In the genomic region with DNA sequence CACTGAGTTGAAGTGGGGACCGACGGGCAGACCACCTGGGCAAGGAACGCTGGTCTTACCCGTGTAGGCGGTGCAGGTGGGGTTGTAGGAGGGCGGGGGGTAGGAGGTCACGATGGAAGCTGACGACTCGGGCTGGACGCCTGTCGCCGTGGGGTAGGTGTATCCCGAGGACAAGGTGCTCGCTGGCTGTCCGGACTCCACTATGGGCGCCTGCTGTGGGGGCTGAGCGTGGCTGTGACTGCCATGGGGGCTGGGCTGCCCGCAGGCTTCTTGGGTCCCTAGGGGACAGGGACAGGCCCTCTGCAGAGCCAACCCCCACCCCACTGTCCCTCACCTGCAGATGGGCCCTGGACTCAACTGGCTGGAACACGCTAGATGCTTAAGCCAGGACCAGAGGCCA, we compare ENCODE assay signal across 24 cellular contexts. TPM values are rescaled to one million over a fixed set of nuclear protein-coding genes. Genes with fewer than 3 reads are reported as not detected.
A peak's percentile ranks its signal among the peaks of the same experiment; 100 is the strongest.
DNase-seq lines count a peak whose midpoint lies in the region; ATAC-seq, FAIRE-seq and TF ChIP-seq lines count a peak whose summit lies in the region.
"Had no signal": no experiment of that assay in that cellular context is flagged by ENCODE, and none has a peak within 500 bp of the region (broad histone marks: within the 10 kb centered on the region; RNA-seq: fewer than 3 reads in every experiment).

No MANE protein-coding gene starts in this region.

- FAIRE-seq in H1 (lab: Jason Lieb, UNC): no peak
- FAIRE-seq: A549, D721Med, GM19239 had no signal

- H3K79me1 ChIP-seq in H1 (ENCODE audit: low read depth, low read length): no peaks in the 10 kb centered on the region

- TF ChIP-seq EP300 in SK-N-SH (IDR thresholded peaks at IDR 0.05; ENCODE audit: borderline replicate concordance in 1 of 2, low read depth in 1 of 2, low read length in 1 of 2) (no peak), H1 (IDR thresholded peaks at IDR 0.05; ENCODE audit: borderline replicate concordance in 1 of 2, low read depth in 2 of 2, low read length in 2 of 2) (no peak)

- TF ChIP-seq RAD21 in SK-N-SH (IDR thresholded peaks at IDR 0.05; ENCODE audit: low read length) (no peak), H1 (IDR thresholded peaks at IDR 0.05 in 1 of 2, conservative IDR thresholded peaks at IDR 0.05 in 1 of 2; ENCODE audit: low read depth in 2 of 2, low read length in 2 of 2) (no peak)

- POLR2A ChIA-PET in SK-N-SH (lab: Yijun Ruan, JAX) (no interaction called here), H1 (lab: Charles Lee; ENCODE audit: partially characterized antibody) (interaction anchor here (0.5 to 1.6 kb wide), 6 partner anchors 9 to 480 kb away, joined by 3 to 5 read pairs (median 4); partner anchors contain the start of gene EEF2)

- H3K79me2 ChIP-seq in SK-N-SH (ENCODE audit: insufficient read depth) (no peaks in the 10 kb centered on the region), H1 (ENCODE audit: control insufficient read depth in 1 of 2, insufficient read depth in 2 of 2, low read length in 2 of 2) (no peaks in the 10 kb centered on the region), osteoblast (ENCODE audit: insufficient read depth, low read length) (no peaks in the 10 kb centered on the region)

- H3K4me3 ChIP-seq in SK-N-SH (ENCODE audit: low read depth in 2 of 2, low read length in 1 of 2) (no peak overlapping the region), H1 (ENCODE audit: extremely low read depth in 1 of 4, insufficient read depth in 2 of 4, low read depth in 3 of 4, low read length in 4 of 4) (no peak overlapping the region), osteoblast (ENCODE audit: insufficient read depth, low read length) (no peak overlapping the region)
- H3K4me3 ChIP-seq in BLaER1 treated with 17β-estradiol and CSF1 and Interleukin-3, amounts not matched to agents 10 nM and 100 nM: no peak overlapping the region
- H3K4me3 ChIP-seq: A549 had no signal

- H3K36me3 ChIP-seq in SK-N-SH (replicated peaks in 1 of 2; ENCODE audit: control insufficient read depth in 1 of 2, insufficient read depth in 2 of 2, low read length in 1 of 2) (no peaks in the 10 kb centered on the region), H1 (ENCODE audit: control insufficient read depth in 2 of 4, insufficient read depth in 4 of 4, low read length in 3 of 4) (no peaks in the 10 kb centered on the region), osteoblast (ENCODE audit: insufficient read depth, low read length) (no peaks in the 10 kb centered on the region)
- no peaks in the 10 kb centered on the region for H3K36me3 ChIP-seq in BLaER1 treated with 17β-estradiol and CSF1 and Interleukin-3, amounts not matched to agents 10 nM and 100 nM

- peaks cover 9% of the 10 kb centered on the region for H3K27me3 ChIP-seq in SK-N-SH (ENCODE audit: insufficient read depth)
- peaks cover 0 to 14% (median 0%) of the 10 kb centered on the region in 11 experiments; a peak in 4 of 22 replicates for H3K27me3 ChIP-seq in BLaER1 treated with 17β-estradiol and CSF1 and Interleukin-3, amounts not matched to agents 10 nM and 100 nM
- H3K27me3 ChIP-seq in H1 (replicated peaks in 1 of 4; ENCODE audit: control insufficient read depth in 3 of 4, extremely low read depth in 1 of 4, insufficient read depth in 3 of 4, low read length in 3 of 4): no peaks in the 10 kb centered on the region; a peak in 1 of 7 replicates
- peaks cover 15% of the 10 kb centered on the region for H3K27me3 ChIP-seq in osteoblast (ENCODE audit: insufficient read depth, low read length)

- H3K4me2 ChIP-seq in SK-N-SH (no peak overlapping the region), H1 (ENCODE audit: insufficient read depth in 1 of 2, low read depth in 2 of 2, low read length in 2 of 2) (no peak overlapping the region), osteoblast (ENCODE audit: insufficient read depth, low read length) (no peak overlapping the region)
- H3K4me2 ChIP-seq in BLaER1 treated with 17β-estradiol and CSF1 and Interleukin-3, amounts not matched to agents 10 nM and 100 nM: peak overlapping the region in 10 of 11 experiments; percentile 19 to 82 (median 62); a peak in 17 of 22 replicates
- H3K4me2 ChIP-seq: A549 had no signal

- H3K56ac ChIP-seq in H1 (replicated peaks; ENCODE audit: insufficient read length, low read depth, low read length): no peak overlapping the region

- H2BK15ac ChIP-seq in H1 (ENCODE audit: low read length): no peak overlapping the region

- H2BK12ac ChIP-seq in H1 (ENCODE audit: low read depth, low read length): no peak overlapping the region

- H3K9me2 ChIP-seq in SK-N-SH: no peaks in the 10 kb centered on the region

- H2BK5ac ChIP-seq in H1 (ENCODE audit: low read depth, low read length): no peak overlapping the region

- no peaks in the 10 kb centered on the region for H3F3A ChIP-seq in SK-N-SH (replicated peaks; ENCODE audit: insufficient read depth)

- H4K20me1 ChIP-seq in SK-N-SH (ENCODE audit: insufficient read depth) (no peaks in the 10 kb centered on the region), H1 (replicated peaks in 1 of 2; ENCODE audit: control insufficient read depth in 1 of 2, insufficient read depth in 2 of 2, low read length in 2 of 2) (peaks cover 0 to 3% of the 10 kb centered on the region in 2 experiments), osteoblast (ENCODE audit: insufficient read depth, low read length) (no peaks in the 10 kb centered on the region)
- no peaks in the 10 kb centered on the region for H4K20me1 ChIP-seq in BLaER1 treated with 17β-estradiol and CSF1 and Interleukin-3, amounts not matched to agents 10 nM and 100 nM

- H2BK120ac ChIP-seq in H1 (replicated peaks; ENCODE audit: low read depth, low read length): no peak overlapping the region

- H3K9me3 ChIP-seq in SK-N-SH (no peaks in the 10 kb centered on the region), H1 (ENCODE audit: insufficient read depth in 2 of 2, low read depth in 1 of 2, low read length in 1 of 2) (no peaks in the 10 kb centered on the region), osteoblast (ENCODE audit: low read depth, low read length) (no peaks in the 10 kb centered on the region)
- H3K9me3 ChIP-seq in BLaER1 treated with 17β-estradiol and CSF1 and Interleukin-3, amounts not matched to agents 10 nM and 100 nM (replicated peaks in 1 of 11): peaks cover 0 to 2% (median 0%) of the 10 kb centered on the region in 11 experiments; a peak in 4 of 22 replicates
- H3K9me3 ChIP-seq: A549 had no signal

- H2BK20ac ChIP-seq in H1 (ENCODE audit: low read length): no peak overlapping the region

- H3K18ac ChIP-seq in H1 (ENCODE audit: extremely low read depth, low read length): no peak overlapping the region

- TF ChIP-seq CTCF in SK-N-SH (IDR thresholded peaks at IDR 0.05) (no peak), H1 (IDR thresholded peaks at IDR 0.05; ENCODE audit: control extremely low read depth in 1 of 3, insufficient read depth in 1 of 3, low read depth in 1 of 3, low read length in 3 of 3) (no peak), osteoblast (IDR thresholded peaks at IDR 0.05; ENCODE audit: extremely low read depth, low read depth, low read length) (no peak)

- H4K5ac ChIP-seq in H1 (ENCODE audit: insufficient read length, low read depth, low read length): no peak overlapping the region

- no peak for TF ChIP-seq POLR2A in H1 (IDR thresholded peaks at IDR 0.05; ENCODE audit: control extremely low read depth in 1 of 2, low read depth in 2 of 2, low read length in 2 of 2)

- peak; percentile 23 for DNase-seq in SK-N-SH
- no peak for DNase-seq in H1 (ENCODE audit: low read depth in 1 of 2, low spot score in 2 of 2)
- DNase-seq in osteoblast (ENCODE audit: insufficient read length, low spot score, missing footprints): peak; percentile 3
- no peak for DNase-seq in NCI-H2029 (lab: John Stamatoyannopoulos, UW)
- no peak for DNase-seq in GF-D8 (lab: John Stamatoyannopoulos, UW)
- DNase-seq: AML-193; C1 segment of cervical spinal cord; CD4-positive, CD25-positive, alpha-beta regulatory T cell; CD8-positive, alpha-beta memory T cell; COR-L47; DMS79; GDM1; HCEC 1CT; KBM-7 had no signal

- no peak for ATAC-seq in SK-N-SH treated with all-trans-retinoic acid at 6 μM for 48 hours
- ATAC-seq: A549 had no signal

- no peak overlapping the region for H2AK5ac ChIP-seq in H1 (ENCODE audit: low read depth, low read length)

- CTCF ChIA-PET in SK-N-SH (lab: Yijun Ruan, JAX): interaction anchor here (3.6 kb wide), 1 partner anchor 10 kb away, joined by 22 read pairs; no protein-coding TSS in a partner anchor
- CTCF ChIA-PET in H1 (lab: Charles Lee; ENCODE audit: partially characterized antibody): interaction anchor here (0.6 to 2.8 kb wide), 7 partner anchors 10 to 123 kb away, joined by 3 to 14 read pairs (median 3); no protein-coding TSS in a partner anchor

- no peak overlapping the region for H3K27ac ChIP-seq in SK-N-SH (ENCODE audit: low read depth in 2 of 2, low read length in 1 of 2)
- H3K27ac ChIP-seq in BLaER1 treated with 17β-estradiol and CSF1 and Interleukin-3, amounts not matched to agents 10 nM and 100 nM: no peak overlapping the region
- no peak overlapping the region for H3K27ac ChIP-seq in H1 (ENCODE audit: low read depth, low read length)
- H3K27ac ChIP-seq in osteoblast (ENCODE audit: low read depth, low read length): no peak overlapping the region
- H3K27ac ChIP-seq: 22Rv1, A549, HL-60 had no signal

- H3K23ac ChIP-seq in H1 (ENCODE audit: insufficient read length): no peak overlapping the region

- H3K4me1 ChIP-seq in SK-N-SH (ENCODE audit: control insufficient read depth in 1 of 2, insufficient read depth in 2 of 2, low read depth in 1 of 2, low read length in 1 of 2) (no peaks in the 10 kb centered on the region; a peak in 1 of 4 replicates), H1 (replicated peaks in 1 of 4; ENCODE audit: control insufficient read depth in 3 of 4, insufficient read depth in 4 of 4, low read length in 3 of 4) (no peaks in the 10 kb centered on the region), osteoblast (ENCODE audit: insufficient read depth, low read length) (no peaks in the 10 kb centered on the region)
- H3K4me1 ChIP-seq in BLaER1 treated with 17β-estradiol and CSF1 and Interleukin-3, amounts not matched to agents 10 nM and 100 nM: peaks cover 7 to 22% (median 18%) of the 10 kb centered on the region in 10 experiments; a peak in 19 of 20 replicates
- H3K4me1 ChIP-seq: A549 had no signal

- H3K9ac ChIP-seq in SK-N-SH: no peak overlapping the region
- H3K9ac ChIP-seq in BLaER1 treated with 17β-estradiol and CSF1 and Interleukin-3, amounts not matched to agents 10 nM and 100 nM: 0 out of 22 replicates have a peak overlapping the region, but pooled peaks of 1 of the 11 experiments have one; percentile 33
- H3K9ac ChIP-seq in H1 (replicated peaks in 1 of 4; ENCODE audit: extremely low read depth in 1 of 4, low read depth in 3 of 4, low read length in 3 of 4): no peak overlapping the region

- 71% methylated on average over 16 of the region's 19 CpGs for WGBS in SK-N-SH (ENCODE audit: low lambda C conversion rate)
- 85% methylated on average over 18 of the region's 19 CpGs; no CpG with 5 or more reads in 1 of the 2 experiments for WGBS in H1 (ENCODE audit: extremely low coverage in 1 of 2, insufficient coverage in 1 of 2, insufficient read length in 1 of 2, insufficient replicate concordance in 2 of 2, low coverage in 1 of 2, low lambda C conversion rate in 2 of 2, missing lambda C conversion rate in 1 of 2), 2 experiments

- 0 out of 2 replicates have a peak overlapping the region, but pooled peaks have one; percentile 51 for H4K8ac ChIP-seq in H1 (ENCODE audit: extremely low read depth, insufficient read depth, low read length)

- H4K91ac ChIP-seq in H1 (replicated peaks; ENCODE audit: insufficient read length, low read length): no peak overlapping the region

- no peak overlapping the region for H3K14ac ChIP-seq in H1 (ENCODE audit: insufficient read length)

- H3K4ac ChIP-seq in H1 (replicated peaks; ENCODE audit: insufficient read length, low read depth, low read length): no peak overlapping the region

- H3K23me2 ChIP-seq in H1 (ENCODE audit: low read depth, low read length): peaks cover 2% of the 10 kb centered on the region; the same call in 1 of the 2 replicates

- H2AFZ ChIP-seq in SK-N-SH (ENCODE audit: low read depth) (no peak overlapping the region), H1 (ENCODE audit: low read length) (no peak overlapping the region), osteoblast (ENCODE audit: low read length) (no peak overlapping the region)

RNA-seq across cellular contexts. Expression of gene ZFR2, which starts 37.2 kb away (rescaled TPM):
- polyA plus RNA-seq in SK-N-SH (2012; rRNA removed): 0.18 and 0.44 TPM in 2 replicates
- 0.06 and 0.64 TPM in 2 replicates for polyA plus RNA-seq in SK-N-SH (2012; cell fraction: cytosol; rRNA removed)
- polyA plus RNA-seq in SK-N-SH (2012; cell fraction: nucleus; rRNA removed): 0.55 and 1.3 TPM in 2 replicates
- 14.5 TPM in 2 replicates for total RNA-seq in H1 (2021; fragmentation: NEBNext Ultra II Directional; extraction: Animal tissue kit (Norgen Biotek cat#: 25700))
- 28.4 and 42.5 TPM in 2 replicates for polyA plus RNA-seq in H1 (2011; rRNA removed)
- polyA plus RNA-seq in H1 (2011; cell fraction: cytosol; rRNA removed): 20.9 TPM
- 28.1 TPM for polyA plus RNA-seq in H1 (2011; cell fraction: nucleus; rRNA removed)
- 17.8 to 26.7 TPM (median 25.0 TPM) in 4 replicates for polyA plus RNA-seq in H1 (2012, experiment 1 of 2)
- 35.4 TPM for polyA plus RNA-seq in H1 (2012, experiment 2 of 2)
- 12.4 TPM for polyA plus RNA-seq in H1 (2013, experiment 1 of 2)
- polyA plus RNA-seq in H1 (2013, experiment 2 of 2): 12.8 TPM
- polyA minus RNA-seq in H1 (2011; rRNA and poly(A)+ RNA removed): 5.7 and 8.8 TPM in 2 replicates
- polyA minus RNA-seq in H1 (2011; cell fraction: cytosol; rRNA and poly(A)+ RNA removed): 12.0 TPM
- 13.1 TPM for polyA minus RNA-seq in H1 (2011; cell fraction: nucleus; rRNA and poly(A)+ RNA removed)
- total RNA-seq in osteoblast: not detected in 2 replicates
- total RNA-seq: CD4-positive, CD25-positive, alpha-beta regulatory T cell; H4 had no signal

RNA-seq across cellular contexts. Expression of gene MATK, which starts 45.4 kb away (rescaled TPM):
- polyA plus RNA-seq in SK-N-SH (2012; rRNA removed) (not detected in 2 replicates), H1 (2011; rRNA removed) (20.5 and 37.8 TPM in 2 replicates)
- polyA plus RNA-seq in SK-N-SH (2012; cell fraction: cytosol; rRNA removed): not detected in 2 replicates
- not detected in 2 replicates for polyA plus RNA-seq in SK-N-SH (2012; cell fraction: nucleus; rRNA removed)
- total RNA-seq in H1 (2021; fragmentation: NEBNext Ultra II Directional; extraction: Animal tissue kit (Norgen Biotek cat#: 25700)): 21.4 and 21.5 TPM in 2 replicates
- 25.4 TPM for polyA plus RNA-seq in H1 (2011; cell fraction: cytosol; rRNA removed)
- polyA plus RNA-seq in H1 (2011; cell fraction: nucleus; rRNA removed): 41.2 TPM
- polyA plus RNA-seq in H1 (2012, experiment 1 of 2): 10.5 to 20.3 TPM (median 18.1 TPM) in 4 replicates
- 15.0 TPM for polyA plus RNA-seq in H1 (2012, experiment 2 of 2)
- 15.8 TPM for polyA plus RNA-seq in H1 (2013, experiment 1 of 2)
- 15.4 TPM for polyA plus RNA-seq in H1 (2013, experiment 2 of 2)
- polyA minus RNA-seq in H1 (2011; rRNA and poly(A)+ RNA removed): 8.1 and 9.1 TPM in 2 replicates
- 15.0 TPM for polyA minus RNA-seq in H1 (2011; cell fraction: cytosol; rRNA and poly(A)+ RNA removed)
- 11.9 TPM for polyA minus RNA-seq in H1 (2011; cell fraction: nucleus; rRNA and poly(A)+ RNA removed)
- not detected in 2 replicates for total RNA-seq in osteoblast

RNA-seq across cellular contexts. Expression of gene ATCAY, which starts 48.9 kb away (rescaled TPM):
- polyA plus RNA-seq in SK-N-SH (2012; rRNA removed): 0.84 and 1.2 TPM in 2 replicates
- 0.68 and 1.4 TPM in 2 replicates for polyA plus RNA-seq in SK-N-SH (2012; cell fraction: cytosol; rRNA removed)
- polyA plus RNA-seq in SK-N-SH (2012; cell fraction: nucleus; rRNA removed): 0.48 and 0.67 TPM in 2 replicates
- 31.6 and 33.8 TPM in 2 replicates for total RNA-seq in H1 (2021; fragmentation: NEBNext Ultra II Directional; extraction: Animal tissue kit (Norgen Biotek cat#: 25700))
- 24.4 and 31.6 TPM in 2 replicates for polyA plus RNA-seq in H1 (2011; rRNA removed)
- polyA plus RNA-seq in H1 (2011; cell fraction: cytosol; rRNA removed): 26.5 TPM
- 34.4 TPM for polyA plus RNA-seq in H1 (2011; cell fraction: nucleus; rRNA removed)
- polyA plus RNA-seq in H1 (2012, experiment 1 of 2): 28.1 to 33.8 TPM (median 30.3 TPM) in 4 replicates
- 27.7 TPM for polyA plus RNA-seq in H1 (2012, experiment 2 of 2)
- 26.2 TPM for polyA plus RNA-seq in H1 (2013, experiment 1 of 2)
- polyA plus RNA-seq in H1 (2013, experiment 2 of 2): 27.0 TPM
- 26.5 and 34.8 TPM in 2 replicates for polyA minus RNA-seq in H1 (2011; rRNA and poly(A)+ RNA removed)
- 35.7 TPM for polyA minus RNA-seq in H1 (2011; cell fraction: cytosol; rRNA and poly(A)+ RNA removed)
- 29.4 TPM for polyA minus RNA-seq in H1 (2011; cell fraction: nucleus; rRNA and poly(A)+ RNA removed)
- not detected in 2 replicates for total RNA-seq in osteoblast
- total RNA-seq: CD4-positive, CD25-positive, alpha-beta regulatory T cell; CD8-positive, alpha-beta memory T cell; H4 had no signal
- polyA plus RNA-seq: CD4-positive, CD25-positive, alpha-beta regulatory T cell; CD8-positive, alpha-beta memory T cell; IgD-negative memory B cell had no signal

RNA-seq across cellular contexts. Expression of gene RAX2, which starts 59.6 kb away (rescaled TPM):
- polyA plus RNA-seq in SK-N-SH (2012; rRNA removed) (not detected in 2 replicates), H1 (2011; rRNA removed) (0.08 and 0.19 TPM in 2 replicates)
- not detected in 2 replicates for polyA plus RNA-seq in SK-N-SH (2012; cell fraction: cytosol; rRNA removed)
- polyA plus RNA-seq in SK-N-SH (2012; cell fraction: nucleus; rRNA removed): not detected in 2 replicates
- not detected in 2 replicates for total RNA-seq in H1 (2021; fragmentation: NEBNext Ultra II Directional; extraction: Animal tissue kit (Norgen Biotek cat#: 25700))
- 0.09 TPM for polyA plus RNA-seq in H1 (2011; cell fraction: cytosol; rRNA removed)
- polyA plus RNA-seq in H1 (2011; cell fraction: nucleus; rRNA removed): 0.33 TPM
- polyA plus RNA-seq in H1 (2012, experiment 1 of 2): 0.11 TPM in 1 of 4 replicates, not detected in the others
- not detected for polyA plus RNA-seq in H1 (2012, experiment 2 of 2)
- polyA plus RNA-seq in H1 (2013, experiment 1 of 2): 0.04 TPM
- 0.06 TPM for polyA plus RNA-seq in H1 (2013, experiment 2 of 2)
- not detected in 2 replicates for polyA minus RNA-seq in H1 (2011; rRNA and poly(A)+ RNA removed)
- polyA minus RNA-seq in H1 (2011; cell fraction: cytosol; rRNA and poly(A)+ RNA removed): not detected
- 0.40 TPM for polyA minus RNA-seq in H1 (2011; cell fraction: nucleus; rRNA and poly(A)+ RNA removed)
- not detected in 2 replicates for total RNA-seq in osteoblast
- total RNA-seq: CD4-positive, CD25-positive, alpha-beta regulatory T cell; CD8-positive, alpha-beta memory T cell; Daoy; H4 had no signal
- polyA plus RNA-seq: A549; CD8-positive, alpha-beta memory T cell; IgD-negative memory B cell had no signal

Comparison
In these comparisons a context has a peak if more than half of its experiments do, and no peak if none do; other contexts are left out.
1. DNase-seq: peak in SK-N-SH (single experiment) and osteoblast (single experiment); none in H1 (0 of 2), NCI-H2029 (single experiment) and GF-D8 (single experiment).
2. H3K4me2 ChIP-seq: peak in BLaER1 treated with 17β-estradiol and CSF1 and Interleukin-3, amounts not matched to agents 10 nM and 100 nM (10 of 11); none in SK-N-SH (single experiment), H1 (0 of 2) and osteoblast (single experiment).
3. RNA of gene ZFR2, which starts 37.2 kb away (total RNA-seq): 14.5 TPM in H1; not detected in osteoblast; every median in the first group is over 10 times any median in the second.
4. RNA of gene MATK, which starts 45.4 kb away (total RNA-seq): 21.4 to 21.5 TPM in H1; not detected in osteoblast; every median in the first group is over 10 times any median in the second.
5. RNA of gene ATCAY, which starts 48.9 kb away (total RNA-seq): 31.6 to 33.8 TPM in H1; not detected in osteoblast; every median in the first group is over 10 times any median in the second.